In the genomic region with DNA sequence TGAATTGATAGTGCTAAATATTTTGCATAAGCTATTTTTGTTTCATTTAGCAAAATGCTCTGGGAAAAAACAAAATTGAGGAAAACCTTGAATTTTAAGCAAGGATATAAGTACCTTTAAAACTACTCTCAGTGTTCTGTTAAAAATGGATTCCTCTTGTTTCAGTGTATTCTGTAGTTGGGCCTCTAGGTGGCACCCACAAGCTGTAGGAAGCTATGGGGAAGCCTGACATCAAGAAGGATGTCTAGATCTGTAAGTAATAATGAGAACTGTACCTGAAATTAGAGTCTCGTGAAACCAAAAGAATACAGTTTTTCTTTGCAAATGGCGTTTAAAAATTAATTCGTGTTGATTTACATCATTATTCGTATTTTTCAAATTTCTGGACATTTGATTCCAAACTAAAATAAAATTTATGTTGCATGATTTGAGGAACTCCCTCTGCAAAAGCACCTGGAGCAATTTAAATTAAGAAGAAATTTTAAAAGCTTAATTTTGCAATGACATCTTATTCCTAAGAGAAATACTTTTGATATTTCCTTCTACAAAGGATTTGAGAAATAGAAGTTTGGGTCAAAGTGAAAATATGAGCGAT, we compare ENCODE assay signal across 8 cellular contexts. TPM values are rescaled to one million over a fixed set of nuclear protein-coding genes. Genes with fewer than 3 reads are reported as not detected.
DNase-seq lines count a peak whose midpoint lies in the region; ATAC-seq and TF ChIP-seq lines count a peak whose summit lies in the region.

No MANE protein-coding gene starts in this region.

- no peaks in the 10 kb centered on the region for H3K36me3 ChIP-seq in lung (ENCODE audit: control insufficient read depth in 2 of 2, insufficient read depth in 2 of 2, low read length in 2 of 2)

- DNase-seq in AML-193 (lab: John Stamatoyannopoulos, UW) (peak; percentile 30 to 40), NCI-H187 (lab: John Stamatoyannopoulos, UW) (peak; percentile 10 to 20), coronary artery (ENCODE audit: low spot score) (no peak), lung (ENCODE audit: low spot score) (peak; percentile 48)
- peak; percentile 33 for DNase-seq in activated CD4-positive, CD25-positive, alpha-beta regulatory T cell treated with anti-CD3 and anti-CD28 coated beads, Interleukin-2, amount 50 U/mL, for 16 hours (ENCODE audit: low read depth, low spot score)
- peak; percentile 62 for DNase-seq in stimulated activated CD8-positive, alpha-beta memory T cell treated with anti-CD3 and anti-CD28 coated beads, Interleukin-4, amount 100 ng/mL, for 48 hours

- H3K27ac ChIP-seq in coronary artery (no peak overlapping the region), lung (ENCODE audit: low read depth in 1 of 2, low read length in 1 of 2) (no peak overlapping the region)

- TF ChIP-seq CTCF in coronary artery (IDR thresholded peaks at IDR 0.05) (peak; percentile 45), lung (IDR thresholded peaks at IDR 0.05; ENCODE audit: control extremely low read depth, extremely low read depth) (peak; percentile 73)

- H3K9me3 ChIP-seq in lung (ENCODE audit: control insufficient read depth in 2 of 2, insufficient read depth in 1 of 2, low read length in 1 of 2), result no peaks in the 10 kb centered on the region

- ATAC-seq in GM18517 (IDR thresholded peaks at IDR 0.05; ENCODE audit: unreplicated experiment), result peak; percentile 85
- ATAC-seq in HG02973 (IDR thresholded peaks at IDR 0.05; ENCODE audit: unreplicated experiment), result peak; percentile 88
- peak; percentile 47 for ATAC-seq in lung (ENCODE audit: insufficient read depth, low FRiP score)

- 17 to 20% methylated on average over 5 of the region's 5 CpGs for WGBS in lung, 2 donors

- H3K27me3 ChIP-seq in lung (ENCODE audit: control insufficient read depth, insufficient read depth), result no peaks in the 10 kb centered on the region

- no peak overlapping the region for H3K4me3 ChIP-seq in coronary artery
- H3K4me3 ChIP-seq in lung, result no peak overlapping the region

- no peaks in the 10 kb centered on the region for H3K4me1 ChIP-seq in lung (ENCODE audit: control insufficient read depth in 2 of 2, insufficient read depth in 2 of 2, low read length in 2 of 2)

RNA-seq across cellular contexts. Expression of a gene that starts 51.2 kb away (rescaled TPM):
- total RNA-seq in lung, result not detected
- polyA plus RNA-seq in lung, result under 1 TPM; 0.03 to 0.12 TPM
